ENCODE assay signal across 8 cellular contexts in the genomic region with DNA sequence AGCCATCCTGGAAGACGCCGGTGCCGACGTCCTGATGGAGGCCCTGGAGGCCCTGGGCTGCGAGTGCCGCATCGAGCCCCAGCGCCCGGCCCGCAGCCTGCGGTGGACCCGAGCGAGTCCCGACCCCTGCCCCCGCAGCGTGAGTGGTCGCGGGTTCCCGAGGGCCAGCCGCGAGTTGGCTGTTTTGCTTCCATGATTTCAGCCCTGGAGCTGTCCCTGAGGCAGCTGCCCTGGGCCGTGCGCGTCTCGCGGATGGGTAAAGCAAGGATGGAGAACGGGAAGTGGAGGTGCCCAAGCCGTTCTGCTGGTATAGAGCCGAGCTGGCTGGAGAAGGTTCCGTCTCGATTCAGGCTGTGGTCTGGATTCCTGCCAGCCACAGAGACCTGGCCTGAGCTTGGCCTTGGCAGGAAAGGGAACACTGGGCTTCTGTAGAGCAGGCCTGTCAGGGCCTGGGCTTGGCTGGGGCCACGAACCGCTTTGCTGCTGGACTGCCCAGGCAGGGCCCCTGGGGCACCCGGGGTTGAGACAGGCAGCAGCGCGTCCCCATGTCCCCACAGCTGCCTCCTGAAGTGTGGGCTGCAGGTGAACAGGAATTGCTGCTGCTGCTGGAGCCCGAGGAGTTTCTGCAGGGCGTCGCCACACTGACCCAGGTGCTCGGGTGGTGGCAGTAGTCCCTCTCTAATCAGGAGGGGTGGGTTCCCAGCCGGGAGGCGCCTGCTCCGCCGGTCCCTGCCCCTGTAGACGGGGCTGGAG. TPM values are rescaled to one million over a fixed set of nuclear protein-coding genes. Genes with fewer than 3 reads are reported as not detected.
DNase-seq lines count a peak whose midpoint lies in the region; ATAC-seq and TF ChIP-seq lines count a peak whose summit lies in the region.

No MANE protein-coding gene starts in this region.

- peak; percentile 19 for DNase-seq in activated naive CD4-positive, alpha-beta T cell treated with Interleukin-2 at 50 U/mL for 16 hours
- no peak for DNase-seq in activated naive CD4-positive, alpha-beta T cell treated with anti-CD3 and anti-CD28 coated beads, Interleukin-2, amount 50 U/mL, for 16 hours
- DNase-seq in RKO (ENCODE audit: low spot score) = peak; percentile 30
- DNase-seq in coronary artery (ENCODE audit: low spot score) = no peak
- DNase-seq in mesothelial cell of epicardium (ENCODE audit: low spot score in 2 of 2, unreplicated experiment in 2 of 2) = no peak
- DNase-seq in NCI-H1092 treated with DMSO at 0.1 percent for 48 hours (lab: John Stamatoyannopoulos, UW) = no peak
- no peak for DNase-seq in 8988T

- peak overlapping the region; percentile 34 for H3K27ac Mint-ChIP-seq in mesothelial cell of epicardium

- peak overlapping the region; percentile 94 for H3K4me3 Mint-ChIP-seq in mesothelial cell of epicardium

- no peaks in the 10 kb centered on the region for H3K27me3 Mint-ChIP-seq in mesothelial cell of epicardium (ENCODE audit: low read depth)

- H3K4me3 ChIP-seq in coronary artery = peak overlapping the region; percentile 98

- peaks cover 21% of the 10 kb centered on the region for H3K4me1 Mint-ChIP-seq in mesothelial cell of epicardium

- H3K27ac ChIP-seq in coronary artery = peak overlapping the region; percentile 76 to 91

- no peaks in the 10 kb centered on the region for H3K36me3 Mint-ChIP-seq in mesothelial cell of epicardium

- H3K9me3 Mint-ChIP-seq in mesothelial cell of epicardium = no peaks in the 10 kb centered on the region

- TF ChIP-seq CTCF in coronary artery (IDR thresholded peaks at IDR 0.05) (no peak), mesothelial cell of epicardium (IDR thresholded peaks at IDR 0.05; ENCODE audit: unreplicated experiment) (peak; percentile 37)

- no peak for ATAC-seq in GM21526 (IDR thresholded peaks at IDR 0.05; ENCODE audit: low FRiP score, unreplicated experiment)

RNA-seq across cellular contexts. Expression of gene MRPS34, which starts 0.9 kb away (rescaled TPM):
- total RNA-seq in mesothelial cell of epicardium = 62.2 to 65.3 TPM (median 63.9 TPM) in 3 replicates

RNA-seq across cellular contexts. Expression of gene EME2, which starts 1.3 kb away (rescaled TPM):
- 32.3 to 41.5 TPM (median 35.2 TPM) in 3 replicates for total RNA-seq in mesothelial cell of epicardium

RNA-seq across cellular contexts. Expression of gene NME3, which starts 2.5 kb away (rescaled TPM):
- 56.6 to 58.4 TPM (median 57.7 TPM) in 3 replicates for total RNA-seq in mesothelial cell of epicardium

RNA-seq across cellular contexts. Expression of gene SPSB3, which starts 8.5 kb away (rescaled TPM):
- 49.6 to 51.4 TPM (median 50.0 TPM) in 3 replicates for total RNA-seq in mesothelial cell of epicardium

RNA-seq across cellular contexts. Expression of gene NUBP2, which starts 8.9 kb away (rescaled TPM):
- 62.9 to 65.3 TPM (median 63.6 TPM) in 3 replicates for total RNA-seq in mesothelial cell of epicardium

Comparison
In these comparisons a context has a peak if more than half of its experiments do, and no peak if none do; other contexts are left out.
1. DNase-seq: peak in activated naive CD4-positive, alpha-beta T cell treated with Interleukin-2 at 50 U/mL for 16 hours (single experiment) and RKO (single experiment); none in activated naive CD4-positive, alpha-beta T cell treated with anti-CD3 and anti-CD28 coated beads, Interleukin-2, amount 50 U/mL, for 16 hours (single experiment), coronary artery (single experiment), mesothelial cell of epicardium (0 of 2), NCI-H1092 treated with DMSO at 0.1 percent for 48 hours (single experiment) and 8988T (single experiment).